In genomic region chr10:6382081-6382480, GRCh38 we compare ENCODE assay signal across 8 cellular contexts.
DNase-seq lines count a peak whose midpoint lies in the region; ATAC-seq, FAIRE-seq and TF ChIP-seq lines count a peak whose summit lies in the region.

No MANE protein-coding gene starts in this region.

- no peak overlapping the region for H4K91ac ChIP-seq in trophoblast cell (ENCODE audit: low read depth, low read length)

- FAIRE-seq in small intestine (lab: Jason Lieb, UNC) = no peak

- H2BK12ac ChIP-seq in trophoblast cell (ENCODE audit: low read length) = no peak overlapping the region

- H3K9ac ChIP-seq in trophoblast cell (ENCODE audit: low read length) = no peak overlapping the region

- H3K27ac ChIP-seq in thymus (ENCODE audit: low read depth) (peak overlapping the region; percentile 69), small intestine (ENCODE audit: low read depth in 1 of 2, low read length in 1 of 2) (peak overlapping the region in 1 of 2 donors; percentile 2), trophoblast cell (ENCODE audit: low read depth, low read length) (no peak overlapping the region)

- H3K4ac ChIP-seq in trophoblast cell (ENCODE audit: low read depth, low read length) = no peak overlapping the region

- peak overlapping the region; percentile 64 for H3K4me3 Mint-ChIP-seq in activated CD8-positive, alpha-beta memory T cell treated with anti-CD3 and anti-CD28 coated beads, Interleukin-2, amount 10 ng/mL, durations not matched to agents 7 days and 5 days

- H3K36me3 ChIP-seq in thymus (ENCODE audit: control insufficient read depth, insufficient read depth) (no peaks in the 10 kb centered on the region), small intestine (ENCODE audit: control insufficient read depth in 2 of 2, insufficient read depth in 2 of 2, low read length in 2 of 2) (no peaks in the 10 kb centered on the region), trophoblast cell (ENCODE audit: control insufficient read depth in 1 of 2, insufficient read depth in 2 of 2, low read length in 2 of 2) (no peaks in the 10 kb centered on the region)

- peak overlapping the region; percentile 77 for H3K27ac Mint-ChIP-seq in activated CD8-positive, alpha-beta memory T cell treated with anti-CD3 and anti-CD28 coated beads, Interleukin-2, amount 10 ng/mL, durations not matched to agents 7 days and 5 days

- peaks cover 22% of the 10 kb centered on the region for H3K4me1 Mint-ChIP-seq in activated CD8-positive, alpha-beta memory T cell treated with anti-CD3 and anti-CD28 coated beads, Interleukin-2, amount 10 ng/mL, durations not matched to agents 7 days and 5 days

- in situ Hi-C loops in GM13976 (cut with MboI; ENCODE audit: low sequenced_read_pairs, unreplicated experiment) = no loop called here

- no peaks in the 10 kb centered on the region for H3K27me3 Mint-ChIP-seq in activated CD8-positive, alpha-beta memory T cell treated with anti-CD3 and anti-CD28 coated beads, Interleukin-2, amount 10 ng/mL, durations not matched to agents 7 days and 5 days

- WGBS in thymus = 3% methylated on average over 7 of the region's 7 CpGs
- 37 to 67% (median 55%) methylated on average over 7 of the region's 7 CpGs for WGBS in small intestine, 3 donors
- WGBS in trophoblast cell (ENCODE audit: extremely low coverage, insufficient coverage, insufficient read length) = no CpG with 5 or more reads among the region's 7 CpGs

- no peak overlapping the region for H3K18ac ChIP-seq in trophoblast cell (ENCODE audit: low read length)

- CTCF ChIA-PET in activated CD8-positive, alpha-beta memory T cell treated with anti-CD3 and anti-CD28 coated beads, Interleukin-2, amount 10 ng/mL, durations not matched to agents 7 days and 5 days (lab: Charles Lee) = interaction anchor here (0.7 to 3.7 kb wide), 14 partner anchors 9 to 296 kb away, joined by 3 to 20 read pairs (median 4); partner anchors contain the start of gene PFKFB3

- DNase-seq in GM13976 (ENCODE audit: low spot score) (peak; percentile 57), left cardiac atrium (no peak), NCI-H1092 treated with DMSO at 0.1 percent for 48 hours (lab: John Stamatoyannopoulos, UW) (no peak), small intestine (no peak), trophoblast cell (no peak)
- DNase-seq in activated CD8-positive, alpha-beta memory T cell treated with anti-CD3 and anti-CD28 coated beads, Interleukin-2, amount 10 ng/mL, durations not matched to agents 7 days and 5 days = peak; percentile 61

- H3K4me3 ChIP-seq in thymus (ENCODE audit: low read length) (peak overlapping the region; percentile 23), small intestine (ENCODE audit: low read depth in 1 of 2, low read length in 2 of 2) (no peak overlapping the region), trophoblast cell (ENCODE audit: low read depth, low read length) (no peak overlapping the region)

- H3K79me2 ChIP-seq in trophoblast cell (ENCODE audit: control insufficient read depth, insufficient read depth, low read length, poor library complexity) = no peaks in the 10 kb centered on the region

- no peak overlapping the region for H3K23ac ChIP-seq in trophoblast cell (ENCODE audit: low read length)

- no peaks in the 10 kb centered on the region for H3K79me1 ChIP-seq in trophoblast cell (ENCODE audit: low read length)

- no peak overlapping the region for H3K14ac ChIP-seq in trophoblast cell (ENCODE audit: low read length)

- intact Hi-C loops in left cardiac atrium (cut with DNase I) = no loop called here

- peak; percentile 62 for ATAC-seq in HG03135 (IDR thresholded peaks at IDR 0.05; ENCODE audit: unreplicated experiment)
- ATAC-seq in activated CD8-positive, alpha-beta memory T cell treated with anti-CD3 and anti-CD28 coated beads, Interleukin-2, amount 10 ng/mL, durations not matched to agents 7 days and 5 days = peak; percentile 64
- peak; percentile 57 to 60 for ATAC-seq in left cardiac atrium

- no peak for TF ChIP-seq CTCF in GM13976 (IDR thresholded peaks at IDR 0.05; ENCODE audit: borderline replicate concordance, control extremely low read depth, extremely low read depth, insufficient read depth, missing control alignments)

- H4K8ac ChIP-seq in trophoblast cell (ENCODE audit: low read depth, low read length) = no peak overlapping the region

- H2BK5ac ChIP-seq in trophoblast cell (ENCODE audit: low read depth, low read length, poor library complexity) = no peak overlapping the region

- peaks cover 46% of the 10 kb centered on the region for H3K36me3 Mint-ChIP-seq in activated CD8-positive, alpha-beta memory T cell treated with anti-CD3 and anti-CD28 coated beads, Interleukin-2, amount 10 ng/mL, durations not matched to agents 7 days and 5 days

- H3K4me1 ChIP-seq in thymus (ENCODE audit: control insufficient read depth, insufficient read depth, low read length) = peaks cover 18% of the 10 kb centered on the region
- H3K4me1 ChIP-seq in small intestine (ENCODE audit: control insufficient read depth in 2 of 2, insufficient read depth in 1 of 2, low read depth in 1 of 2, low read length in 1 of 2) = no peaks in the 10 kb centered on the region
- no peaks in the 10 kb centered on the region for H3K4me1 ChIP-seq in trophoblast cell (ENCODE audit: control insufficient read depth in 1 of 2, insufficient read depth in 2 of 2, low read length in 2 of 2)

- no peak overlapping the region for H2AFZ ChIP-seq in trophoblast cell (ENCODE audit: insufficient read depth, low read length, poor library complexity)

- peaks cover 41% of the 10 kb centered on the region for H3K9me3 Mint-ChIP-seq in activated CD8-positive, alpha-beta memory T cell treated with anti-CD3 and anti-CD28 coated beads, Interleukin-2, amount 10 ng/mL, durations not matched to agents 7 days and 5 days (ENCODE audit: low read depth)

- no peaks in the 10 kb centered on the region for H3K27me3 ChIP-seq in thymus (ENCODE audit: control insufficient read depth, insufficient read depth)
- H3K27me3 ChIP-seq in small intestine (ENCODE audit: control insufficient read depth in 2 of 2, insufficient read depth in 2 of 2, low read length in 2 of 2) = no peaks in the 10 kb centered on the region
- H3K27me3 ChIP-seq in trophoblast cell (ENCODE audit: insufficient read depth, low read length) = no peaks in the 10 kb centered on the region

- H2BK120ac ChIP-seq in trophoblast cell (ENCODE audit: insufficient read depth, low read length, poor library complexity) = no peak overlapping the region

- no peak overlapping the region for H4K12ac ChIP-seq in trophoblast cell (ENCODE audit: low read depth, low read length)

- H3K9me3 ChIP-seq in thymus (ENCODE audit: control insufficient read depth) = peaks cover 7% of the 10 kb centered on the region
- no peaks in the 10 kb centered on the region for H3K9me3 ChIP-seq in small intestine (ENCODE audit: control insufficient read depth, low read depth)
- H3K9me3 ChIP-seq in trophoblast cell (ENCODE audit: insufficient read depth, low read depth, low read length) = peaks cover 17% of the 10 kb centered on the region

- no peak overlapping the region for H2AK5ac ChIP-seq in trophoblast cell (ENCODE audit: low read length)

- no peak overlapping the region for H3K4me2 ChIP-seq in trophoblast cell (ENCODE audit: low read length)

Comparison
In these comparisons a context has a peak if more than half of its experiments do, and no peak if none do; other contexts are left out.
1. DNase-seq: peak in GM13976 (single experiment) and activated CD8-positive, alpha-beta memory T cell treated with anti-CD3 and anti-CD28 coated beads, Interleukin-2, amount 10 ng/mL, durations not matched to agents 7 days and 5 days (single experiment); none in left cardiac atrium (single experiment), NCI-H1092 treated with DMSO at 0.1 percent for 48 hours (single experiment), small intestine (single experiment) and trophoblast cell (0 of 2).
2. Peak in every context shown above with its lines, with median percentiles within 50 percentile points of each other: ATAC-seq.